In genomic region chr1:99533909-99534907, GRCh38 we compare ENCODE assay signal across 1 cellular context.
TF ChIP-seq lines count a peak whose summit lies in the region.

No MANE protein-coding gene starts in this region.

TF ChIP-seq in GM23338, 12 proteins besides CTCF, POLR2A, EP300 and RAD21 (continued from another document):
- TF ChIP-seq REST (IDR thresholded peaks at IDR 0.05; ENCODE audit: unreplicated experiment) (no peak), EZH2phosphoT487 (IDR thresholded peaks at IDR 0.05; ENCODE audit: unreplicated experiment) (no peak), STAT1 (IDR thresholded peaks at IDR 0.05; ENCODE audit: unreplicated experiment) (no peak), ZNF114 (CRISPR knock-in tag; IDR thresholded peaks at IDR 0.05) (no peak), NANOG (IDR thresholded peaks at IDR 0.05; ENCODE audit: borderline replicate concordance) (no peak), EZH2 (IDR thresholded peaks at IDR 0.05; ENCODE audit: low read depth, unreplicated experiment) (no peak), POLR2AphosphoS5 (IDR thresholded peaks at IDR 0.05; ENCODE audit: low read depth) (no peak), ETS1 (IDR thresholded peaks at IDR 0.05) (no peak), CREB1 (CRISPR knock-in tag; IDR thresholded peaks at IDR 0.05; ENCODE audit: low read depth) (no peak)
